Comparison of ENCODE assay signal across 2 cellular contexts in the genomic region with DNA sequence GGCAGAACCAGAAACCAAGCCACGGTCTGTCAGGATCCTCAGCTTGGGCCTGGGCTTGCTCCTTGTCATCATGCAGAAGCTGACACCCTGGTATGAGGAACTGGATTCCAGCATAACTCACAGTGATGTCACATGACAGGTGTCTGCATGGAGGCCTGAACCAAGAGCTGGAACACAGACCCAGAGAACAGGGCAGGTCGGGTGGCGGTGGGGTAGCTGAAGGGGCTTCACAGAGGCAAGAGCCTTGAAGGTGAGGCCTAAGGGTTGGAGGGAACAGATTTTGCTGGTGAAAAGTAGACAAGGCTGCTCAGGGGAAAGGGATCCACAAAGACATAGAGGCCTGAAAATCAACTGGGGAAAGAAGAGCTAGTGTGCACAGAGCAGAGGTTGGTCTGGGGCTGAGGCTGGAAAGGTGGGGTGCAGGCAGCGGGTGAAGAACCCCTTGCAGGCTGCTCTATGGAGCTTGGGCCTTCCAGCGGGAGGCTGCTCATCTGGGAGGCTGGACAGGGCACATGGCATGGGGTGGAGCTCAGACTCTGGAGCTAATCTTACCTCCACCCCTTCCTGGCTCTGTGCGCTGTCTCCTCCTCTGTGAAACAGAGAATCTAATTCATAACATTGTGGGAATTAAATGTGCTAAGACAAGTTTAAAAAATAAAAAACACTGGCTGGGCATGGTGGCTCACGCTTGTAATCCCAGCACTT.
A peak's percentile ranks its signal among the peaks of the same experiment; 100 is the strongest.
TF ChIP-seq lines count a peak whose summit lies in the region.

No MANE protein-coding gene starts in this region.

TF ChIP-seq in SK-N-SH, 30 proteins besides CTCF, POLR2A, EP300 and RAD21 (continued from another document and continues in another):
- TF ChIP-seq, protein P1, sequence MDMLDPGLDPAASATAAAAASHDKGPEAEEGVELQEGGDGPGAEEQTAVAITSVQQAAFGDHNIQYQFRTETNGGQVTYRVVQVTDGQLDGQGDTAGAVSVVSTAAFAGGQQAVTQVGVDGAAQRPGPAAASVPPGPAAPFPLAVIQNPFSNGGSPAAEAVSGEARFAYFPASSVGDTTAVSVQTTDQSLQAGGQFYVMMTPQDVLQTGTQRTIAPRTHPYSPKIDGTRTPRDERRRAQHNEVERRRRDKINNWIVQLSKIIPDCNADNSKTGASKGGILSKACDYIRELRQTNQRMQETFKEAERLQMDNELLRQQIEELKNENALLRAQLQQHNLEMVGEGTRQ (IDR thresholded peaks at IDR 0.05; ENCODE audit: borderline replicate concordance, low read depth, low read length), result no peak
- TF ChIP-seq, protein P2, sequence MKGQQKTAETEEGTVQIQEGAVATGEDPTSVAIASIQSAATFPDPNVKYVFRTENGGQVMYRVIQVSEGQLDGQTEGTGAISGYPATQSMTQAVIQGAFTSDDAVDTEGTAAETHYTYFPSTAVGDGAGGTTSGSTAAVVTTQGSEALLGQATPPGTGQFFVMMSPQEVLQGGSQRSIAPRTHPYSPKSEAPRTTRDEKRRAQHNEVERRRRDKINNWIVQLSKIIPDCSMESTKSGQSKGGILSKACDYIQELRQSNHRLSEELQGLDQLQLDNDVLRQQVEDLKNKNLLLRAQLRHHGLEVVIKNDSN (IDR thresholded peaks at IDR 0.05; ENCODE audit: borderline replicate concordance, low read depth), result peak; percentile 39; the same call in 1 of the 2 replicates
- TF ChIP-seq, protein P3, sequence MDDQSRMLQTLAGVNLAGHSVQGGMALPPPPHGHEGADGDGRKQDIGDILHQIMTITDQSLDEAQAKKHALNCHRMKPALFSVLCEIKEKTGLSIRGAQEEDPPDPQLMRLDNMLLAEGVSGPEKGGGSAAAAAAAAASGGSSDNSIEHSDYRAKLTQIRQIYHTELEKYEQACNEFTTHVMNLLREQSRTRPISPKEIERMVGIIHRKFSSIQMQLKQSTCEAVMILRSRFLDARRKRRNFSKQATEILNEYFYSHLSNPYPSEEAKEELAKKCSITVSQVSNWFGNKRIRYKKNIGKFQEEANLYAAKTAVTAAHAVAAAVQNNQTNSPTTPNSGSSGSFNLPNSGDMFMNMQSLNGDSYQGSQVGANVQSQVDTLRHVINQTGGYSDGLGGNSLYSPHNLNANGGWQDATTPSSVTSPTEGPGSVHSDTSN (IDR thresholded peaks at IDR 0.05), result no peak; the same call in 1 of the 2 replicates
- no peak for TF ChIP-seq FOXJ3 (CRISPR knock-in tag; IDR thresholded peaks at IDR 0.05)
- no peak for TF ChIP-seq MEF2A (IDR thresholded peaks at IDR 0.05; ENCODE audit: borderline replicate concordance, low read depth)
- TF ChIP-seq RFX5 (IDR thresholded peaks at IDR 0.05; ENCODE audit: low read length), result no peak
- TF ChIP-seq MXI1 (IDR thresholded peaks at IDR 0.05; ENCODE audit: low read depth, low read length), result no peak
- TF ChIP-seq RXRA (IDR thresholded peaks at IDR 0.05; ENCODE audit: borderline replicate concordance, low read depth), result no peak
- no peak for TF ChIP-seq GABPA (IDR thresholded peaks at IDR 0.05; ENCODE audit: low read depth)
- peak; percentile 35; the same call in 1 of the 2 replicates for TF ChIP-seq ELF1 (IDR thresholded peaks at IDR 0.05)
- TF ChIP-seq, protein P4, sequence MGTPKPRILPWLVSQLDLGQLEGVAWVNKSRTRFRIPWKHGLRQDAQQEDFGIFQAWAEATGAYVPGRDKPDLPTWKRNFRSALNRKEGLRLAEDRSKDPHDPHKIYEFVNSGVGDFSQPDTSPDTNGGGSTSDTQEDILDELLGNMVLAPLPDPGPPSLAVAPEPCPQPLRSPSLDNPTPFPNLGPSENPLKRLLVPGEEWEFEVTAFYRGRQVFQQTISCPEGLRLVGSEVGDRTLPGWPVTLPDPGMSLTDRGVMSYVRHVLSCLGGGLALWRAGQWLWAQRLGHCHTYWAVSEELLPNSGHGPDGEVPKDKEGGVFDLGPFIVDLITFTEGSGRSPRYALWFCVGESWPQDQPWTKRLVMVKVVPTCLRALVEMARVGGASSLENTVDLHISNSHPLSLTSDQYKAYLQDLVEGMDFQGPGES (IDR thresholded peaks at IDR 0.05; ENCODE audit: low read depth, low read length), result no peak
- TF ChIP-seq SMC3 (IDR thresholded peaks at IDR 0.05; ENCODE audit: low read depth, low read length), result no peak
- TF ChIP-seq, protein P5, sequence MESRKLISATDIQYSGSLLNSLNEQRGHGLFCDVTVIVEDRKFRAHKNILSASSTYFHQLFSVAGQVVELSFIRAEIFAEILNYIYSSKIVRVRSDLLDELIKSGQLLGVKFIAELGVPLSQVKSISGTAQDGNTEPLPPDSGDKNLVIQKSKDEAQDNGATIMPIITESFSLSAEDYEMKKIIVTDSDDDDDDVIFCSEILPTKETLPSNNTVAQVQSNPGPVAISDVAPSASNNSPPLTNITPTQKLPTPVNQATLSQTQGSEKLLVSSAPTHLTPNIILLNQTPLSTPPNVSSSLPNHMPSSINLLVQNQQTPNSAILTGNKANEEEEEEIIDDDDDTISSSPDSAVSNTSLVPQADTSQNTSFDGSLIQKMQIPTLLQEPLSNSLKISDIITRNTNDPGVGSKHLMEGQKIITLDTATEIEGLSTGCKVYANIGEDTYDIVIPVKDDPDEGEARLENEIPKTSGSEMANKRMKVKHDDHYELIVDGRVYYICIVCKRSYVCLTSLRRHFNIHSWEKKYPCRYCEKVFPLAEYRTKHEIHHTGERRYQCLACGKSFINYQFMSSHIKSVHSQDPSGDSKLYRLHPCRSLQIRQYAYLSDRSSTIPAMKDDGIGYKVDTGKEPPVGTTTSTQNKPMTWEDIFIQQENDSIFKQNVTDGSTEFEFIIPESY (IDR thresholded peaks at IDR 0.05; ENCODE audit: borderline replicate concordance, low read depth), result no peak
- TF ChIP-seq, protein P6, sequence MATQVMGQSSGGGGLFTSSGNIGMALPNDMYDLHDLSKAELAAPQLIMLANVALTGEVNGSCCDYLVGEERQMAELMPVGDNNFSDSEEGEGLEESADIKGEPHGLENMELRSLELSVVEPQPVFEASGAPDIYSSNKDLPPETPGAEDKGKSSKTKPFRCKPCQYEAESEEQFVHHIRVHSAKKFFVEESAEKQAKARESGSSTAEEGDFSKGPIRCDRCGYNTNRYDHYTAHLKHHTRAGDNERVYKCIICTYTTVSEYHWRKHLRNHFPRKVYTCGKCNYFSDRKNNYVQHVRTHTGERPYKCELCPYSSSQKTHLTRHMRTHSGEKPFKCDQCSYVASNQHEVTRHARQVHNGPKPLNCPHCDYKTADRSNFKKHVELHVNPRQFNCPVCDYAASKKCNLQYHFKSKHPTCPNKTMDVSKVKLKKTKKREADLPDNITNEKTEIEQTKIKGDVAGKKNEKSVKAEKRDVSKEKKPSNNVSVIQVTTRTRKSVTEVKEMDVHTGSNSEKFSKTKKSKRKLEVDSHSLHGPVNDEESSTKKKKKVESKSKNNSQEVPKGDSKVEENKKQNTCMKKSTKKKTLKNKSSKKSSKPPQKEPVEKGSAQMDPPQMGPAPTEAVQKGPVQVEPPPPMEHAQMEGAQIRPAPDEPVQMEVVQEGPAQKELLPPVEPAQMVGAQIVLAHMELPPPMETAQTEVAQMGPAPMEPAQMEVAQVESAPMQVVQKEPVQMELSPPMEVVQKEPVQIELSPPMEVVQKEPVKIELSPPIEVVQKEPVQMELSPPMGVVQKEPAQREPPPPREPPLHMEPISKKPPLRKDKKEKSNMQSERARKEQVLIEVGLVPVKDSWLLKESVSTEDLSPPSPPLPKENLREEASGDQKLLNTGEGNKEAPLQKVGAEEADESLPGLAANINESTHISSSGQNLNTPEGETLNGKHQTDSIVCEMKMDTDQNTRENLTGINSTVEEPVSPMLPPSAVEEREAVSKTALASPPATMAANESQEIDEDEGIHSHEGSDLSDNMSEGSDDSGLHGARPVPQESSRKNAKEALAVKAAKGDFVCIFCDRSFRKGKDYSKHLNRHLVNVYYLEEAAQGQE (IDR thresholded peaks at IDR 0.05; ENCODE audit: low read depth, low read length), result no peak
- no peak for TF ChIP-seq FOSL2 (IDR thresholded peaks at IDR 0.05; ENCODE audit: borderline replicate concordance, low read depth)

TF ChIP-seq in SK-N-SH treated with all-trans-retinoic acid at 6 μM for 48 hours, 23 proteins besides CTCF, POLR2A, EP300 and RAD21 (continued from another document):
- TF ChIP-seq, protein P7, sequence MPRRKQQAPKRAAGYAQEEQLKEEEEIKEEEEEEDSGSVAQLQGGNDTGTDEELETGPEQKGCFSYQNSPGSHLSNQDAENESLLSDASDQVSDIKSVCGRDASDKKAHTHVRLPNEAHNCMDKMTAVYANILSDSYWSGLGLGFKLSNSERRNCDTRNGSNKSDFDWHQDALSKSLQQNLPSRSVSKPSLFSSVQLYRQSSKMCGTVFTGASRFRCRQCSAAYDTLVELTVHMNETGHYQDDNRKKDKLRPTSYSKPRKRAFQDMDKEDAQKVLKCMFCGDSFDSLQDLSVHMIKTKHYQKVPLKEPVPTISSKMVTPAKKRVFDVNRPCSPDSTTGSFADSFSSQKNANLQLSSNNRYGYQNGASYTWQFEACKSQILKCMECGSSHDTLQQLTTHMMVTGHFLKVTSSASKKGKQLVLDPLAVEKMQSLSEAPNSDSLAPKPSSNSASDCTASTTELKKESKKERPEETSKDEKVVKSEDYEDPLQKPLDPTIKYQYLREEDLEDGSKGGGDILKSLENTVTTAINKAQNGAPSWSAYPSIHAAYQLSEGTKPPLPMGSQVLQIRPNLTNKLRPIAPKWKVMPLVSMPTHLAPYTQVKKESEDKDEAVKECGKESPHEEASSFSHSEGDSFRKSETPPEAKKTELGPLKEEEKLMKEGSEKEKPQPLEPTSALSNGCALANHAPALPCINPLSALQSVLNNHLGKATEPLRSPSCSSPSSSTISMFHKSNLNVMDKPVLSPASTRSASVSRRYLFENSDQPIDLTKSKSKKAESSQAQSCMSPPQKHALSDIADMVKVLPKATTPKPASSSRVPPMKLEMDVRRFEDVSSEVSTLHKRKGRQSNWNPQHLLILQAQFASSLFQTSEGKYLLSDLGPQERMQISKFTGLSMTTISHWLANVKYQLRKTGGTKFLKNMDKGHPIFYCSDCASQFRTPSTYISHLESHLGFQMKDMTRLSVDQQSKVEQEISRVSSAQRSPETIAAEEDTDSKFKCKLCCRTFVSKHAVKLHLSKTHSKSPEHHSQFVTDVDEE (CRISPR knock-in tag; IDR thresholded peaks at IDR 0.05), result no peak
- no peak for TF ChIP-seq ZNF565 (CRISPR knock-in tag; conservative IDR thresholded peaks at IDR 0.05; ENCODE audit: low read depth)
- no peak for TF ChIP-seq ZC3H10 (CRISPR knock-in tag; IDR thresholded peaks at IDR 0.05)
- TF ChIP-seq, protein P8, sequence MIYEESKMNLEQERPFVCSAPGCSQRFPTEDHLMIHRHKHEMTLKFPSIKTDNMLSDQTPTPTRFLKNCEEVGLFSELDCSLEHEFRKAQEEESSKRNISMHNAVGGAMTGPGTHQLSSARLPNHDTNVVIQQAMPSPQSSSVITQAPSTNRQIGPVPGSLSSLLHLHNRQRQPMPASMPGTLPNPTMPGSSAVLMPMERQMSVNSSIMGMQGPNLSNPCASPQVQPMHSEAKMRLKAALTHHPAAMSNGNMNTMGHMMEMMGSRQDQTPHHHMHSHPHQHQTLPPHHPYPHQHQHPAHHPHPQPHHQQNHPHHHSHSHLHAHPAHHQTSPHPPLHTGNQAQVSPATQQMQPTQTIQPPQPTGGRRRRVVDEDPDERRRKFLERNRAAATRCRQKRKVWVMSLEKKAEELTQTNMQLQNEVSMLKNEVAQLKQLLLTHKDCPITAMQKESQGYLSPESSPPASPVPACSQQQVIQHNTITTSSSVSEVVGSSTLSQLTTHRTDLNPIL (CRISPR knock-in tag; IDR thresholded peaks at IDR 0.05; ENCODE audit: low read depth), result no peak
- TF ChIP-seq ZFP30 (CRISPR knock-in tag; IDR thresholded peaks at IDR 0.05), result no peak
TF ChIP-seq in SK-N-SH treated with all-trans-retinoic acid at 6 μM for 48 hours: peak in this region for 0.
